Comparison of ENCODE assay signal across 1 cellular context in the genomic region with DNA sequence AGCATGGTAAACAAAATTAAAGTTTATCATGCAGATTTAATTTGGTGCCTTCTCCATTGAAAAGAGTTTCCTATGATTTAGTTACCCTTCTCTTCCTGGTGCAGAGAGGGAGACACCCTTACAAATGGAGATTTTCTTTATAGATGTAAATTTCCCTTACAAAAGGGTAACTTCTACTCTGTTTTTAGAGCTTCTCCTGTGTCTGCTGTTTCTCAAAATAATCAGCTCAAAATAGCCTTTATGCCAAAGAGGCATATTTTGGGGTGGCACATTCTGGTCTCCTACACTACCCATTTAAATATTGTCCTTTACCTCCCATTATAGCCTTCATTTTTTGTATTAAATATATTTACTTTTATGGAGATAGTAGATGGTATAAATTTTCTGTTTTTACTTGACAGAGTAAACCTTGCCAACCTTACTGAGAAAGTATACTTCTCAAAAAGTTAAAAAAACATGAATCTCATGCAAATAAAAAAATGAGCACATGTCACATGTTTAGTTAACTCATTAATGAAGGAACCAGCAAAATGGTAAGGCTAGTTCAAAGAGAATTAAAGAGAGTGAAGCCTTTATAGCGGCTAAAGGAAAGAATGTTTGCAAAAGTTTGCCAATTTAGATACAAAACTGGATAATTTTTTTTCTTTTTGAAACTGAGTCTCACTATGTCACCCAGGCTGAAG.
TF ChIP-seq lines count a peak whose summit lies in the region.

No MANE protein-coding gene starts in this region.

TF ChIP-seq in WTC11, 78 proteins besides CTCF, POLR2A, EP300 and RAD21 (continued from another document):
- TF ChIP-seq, protein P1, sequence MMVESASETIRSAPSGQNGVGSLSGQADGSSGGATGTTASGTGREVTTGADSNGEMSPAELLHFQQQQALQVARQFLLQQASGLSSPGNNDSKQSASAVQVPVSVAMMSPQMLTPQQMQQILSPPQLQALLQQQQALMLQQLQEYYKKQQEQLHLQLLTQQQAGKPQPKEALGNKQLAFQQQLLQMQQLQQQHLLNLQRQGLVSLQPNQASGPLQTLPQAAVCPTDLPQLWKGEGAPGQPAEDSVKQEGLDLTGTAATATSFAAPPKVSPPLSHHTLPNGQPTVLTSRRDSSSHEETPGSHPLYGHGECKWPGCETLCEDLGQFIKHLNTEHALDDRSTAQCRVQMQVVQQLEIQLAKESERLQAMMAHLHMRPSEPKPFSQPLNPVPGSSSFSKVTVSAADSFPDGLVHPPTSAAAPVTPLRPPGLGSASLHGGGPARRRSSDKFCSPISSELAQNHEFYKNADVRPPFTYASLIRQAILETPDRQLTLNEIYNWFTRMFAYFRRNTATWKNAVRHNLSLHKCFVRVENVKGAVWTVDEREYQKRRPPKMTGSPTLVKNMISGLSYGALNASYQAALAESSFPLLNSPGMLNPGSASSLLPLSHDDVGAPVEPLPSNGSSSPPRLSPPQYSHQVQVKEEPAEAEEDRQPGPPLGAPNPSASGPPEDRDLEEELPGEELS (CRISPR knock-in tag; IDR thresholded peaks at IDR 0.05): no peak
- TF ChIP-seq, protein P2, sequence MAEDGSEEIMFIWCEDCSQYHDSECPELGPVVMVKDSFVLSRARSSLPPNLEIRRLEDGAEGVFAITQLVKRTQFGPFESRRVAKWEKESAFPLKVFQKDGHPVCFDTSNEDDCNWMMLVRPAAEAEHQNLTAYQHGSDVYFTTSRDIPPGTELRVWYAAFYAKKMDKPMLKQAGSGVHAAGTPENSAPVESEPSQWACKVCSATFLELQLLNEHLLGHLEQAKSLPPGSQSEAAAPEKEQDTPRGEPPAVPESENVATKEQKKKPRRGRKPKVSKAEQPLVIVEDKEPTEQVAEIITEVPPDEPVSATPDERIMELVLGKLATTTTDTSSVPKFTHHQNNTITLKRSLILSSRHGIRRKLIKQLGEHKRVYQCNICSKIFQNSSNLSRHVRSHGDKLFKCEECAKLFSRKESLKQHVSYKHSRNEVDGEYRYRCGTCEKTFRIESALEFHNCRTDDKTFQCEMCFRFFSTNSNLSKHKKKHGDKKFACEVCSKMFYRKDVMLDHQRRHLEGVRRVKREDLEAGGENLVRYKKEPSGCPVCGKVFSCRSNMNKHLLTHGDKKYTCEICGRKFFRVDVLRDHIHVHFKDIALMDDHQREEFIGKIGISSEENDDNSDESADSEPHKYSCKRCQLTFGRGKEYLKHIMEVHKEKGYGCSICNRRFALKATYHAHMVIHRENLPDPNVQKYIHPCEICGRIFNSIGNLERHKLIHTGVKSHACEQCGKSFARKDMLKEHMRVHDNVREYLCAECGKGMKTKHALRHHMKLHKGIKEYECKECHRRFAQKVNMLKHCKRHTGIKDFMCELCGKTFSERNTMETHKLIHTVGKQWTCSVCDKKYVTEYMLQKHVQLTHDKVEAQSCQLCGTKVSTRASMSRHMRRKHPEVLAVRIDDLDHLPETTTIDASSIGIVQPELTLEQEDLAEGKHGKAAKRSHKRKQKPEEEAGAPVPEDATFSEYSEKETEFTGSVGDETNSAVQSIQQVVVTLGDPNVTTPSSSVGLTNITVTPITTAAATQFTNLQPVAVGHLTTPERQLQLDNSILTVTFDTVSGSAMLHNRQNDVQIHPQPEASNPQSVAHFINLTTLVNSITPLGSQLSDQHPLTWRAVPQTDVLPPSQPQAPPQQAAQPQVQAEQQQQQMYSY (CRISPR knock-in tag; IDR thresholded peaks at IDR 0.05): no peak
- TF ChIP-seq ZNF317 (CRISPR knock-in tag; IDR thresholded peaks at IDR 0.05; ENCODE audit: borderline replicate concordance, low read depth) (0 out of 2 replicates have a peak, but pooled peaks have one; percentile 16), MYBL2 (CRISPR knock-in tag; IDR thresholded peaks at IDR 0.05) (no peak), NFYB (CRISPR knock-in tag; conservative IDR thresholded peaks at IDR 0.05; ENCODE audit: low read depth) (no peak), ZNF219 (CRISPR knock-in tag; IDR thresholded peaks at IDR 0.05; ENCODE audit: borderline replicate concordance) (no peak), NFATC4 (CRISPR knock-in tag; IDR thresholded peaks at IDR 0.05) (no peak), ZNF263 (CRISPR knock-in tag; IDR thresholded peaks at IDR 0.05; ENCODE audit: low read depth) (no peak), GTF2I (CRISPR knock-in tag; conservative IDR thresholded peaks at IDR 0.05) (peak; percentile 83)
- TF ChIP-seq, protein P3, sequence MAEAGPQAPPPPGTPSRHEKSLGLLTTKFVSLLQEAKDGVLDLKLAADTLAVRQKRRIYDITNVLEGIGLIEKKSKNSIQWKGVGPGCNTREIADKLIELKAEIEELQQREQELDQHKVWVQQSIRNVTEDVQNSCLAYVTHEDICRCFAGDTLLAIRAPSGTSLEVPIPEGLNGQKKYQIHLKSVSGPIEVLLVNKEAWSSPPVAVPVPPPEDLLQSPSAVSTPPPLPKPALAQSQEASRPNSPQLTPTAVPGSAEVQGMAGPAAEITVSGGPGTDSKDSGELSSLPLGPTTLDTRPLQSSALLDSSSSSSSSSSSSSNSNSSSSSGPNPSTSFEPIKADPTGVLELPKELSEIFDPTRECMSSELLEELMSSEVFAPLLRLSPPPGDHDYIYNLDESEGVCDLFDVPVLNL (CRISPR knock-in tag; IDR thresholded peaks at IDR 0.05; ENCODE audit: borderline replicate concordance, low read depth): no peak
- TF ChIP-seq, protein P4, sequence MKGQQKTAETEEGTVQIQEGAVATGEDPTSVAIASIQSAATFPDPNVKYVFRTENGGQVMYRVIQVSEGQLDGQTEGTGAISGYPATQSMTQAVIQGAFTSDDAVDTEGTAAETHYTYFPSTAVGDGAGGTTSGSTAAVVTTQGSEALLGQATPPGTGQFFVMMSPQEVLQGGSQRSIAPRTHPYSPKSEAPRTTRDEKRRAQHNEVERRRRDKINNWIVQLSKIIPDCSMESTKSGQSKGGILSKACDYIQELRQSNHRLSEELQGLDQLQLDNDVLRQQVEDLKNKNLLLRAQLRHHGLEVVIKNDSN (CRISPR knock-in tag; IDR thresholded peaks at IDR 0.05): no peak
- TF ChIP-seq, protein P5, sequence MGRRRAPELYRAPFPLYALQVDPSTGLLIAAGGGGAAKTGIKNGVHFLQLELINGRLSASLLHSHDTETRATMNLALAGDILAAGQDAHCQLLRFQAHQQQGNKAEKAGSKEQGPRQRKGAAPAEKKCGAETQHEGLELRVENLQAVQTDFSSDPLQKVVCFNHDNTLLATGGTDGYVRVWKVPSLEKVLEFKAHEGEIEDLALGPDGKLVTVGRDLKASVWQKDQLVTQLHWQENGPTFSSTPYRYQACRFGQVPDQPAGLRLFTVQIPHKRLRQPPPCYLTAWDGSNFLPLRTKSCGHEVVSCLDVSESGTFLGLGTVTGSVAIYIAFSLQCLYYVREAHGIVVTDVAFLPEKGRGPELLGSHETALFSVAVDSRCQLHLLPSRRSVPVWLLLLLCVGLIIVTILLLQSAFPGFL (CRISPR knock-in tag; IDR thresholded peaks at IDR 0.05; ENCODE audit: borderline replicate concordance): no peak
- TF ChIP-seq, protein P6, sequence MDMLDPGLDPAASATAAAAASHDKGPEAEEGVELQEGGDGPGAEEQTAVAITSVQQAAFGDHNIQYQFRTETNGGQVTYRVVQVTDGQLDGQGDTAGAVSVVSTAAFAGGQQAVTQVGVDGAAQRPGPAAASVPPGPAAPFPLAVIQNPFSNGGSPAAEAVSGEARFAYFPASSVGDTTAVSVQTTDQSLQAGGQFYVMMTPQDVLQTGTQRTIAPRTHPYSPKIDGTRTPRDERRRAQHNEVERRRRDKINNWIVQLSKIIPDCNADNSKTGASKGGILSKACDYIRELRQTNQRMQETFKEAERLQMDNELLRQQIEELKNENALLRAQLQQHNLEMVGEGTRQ (CRISPR knock-in tag; IDR thresholded peaks at IDR 0.05): no peak
